8 cellular contexts compared by ENCODE assay signal in genomic region chr3:134485620-134486576, GRCh38. TPM values are rescaled to one million over a fixed set of nuclear protein-coding genes. Genes with fewer than 3 reads are reported as not detected.
DNase-seq lines count a peak whose midpoint lies in the region; ATAC-seq and TF ChIP-seq lines count a peak whose summit lies in the region.

Gene ANAPC13 (minus strand): TSS chr3:134485985. CDS start chr3:134482904, 3,081 bp downstream.
Gene CEP63 (plus strand): TSS chr3:134486057. CDS start chr3:134495321, 9,264 bp downstream.

- DNase-seq in GM10248 (ENCODE audit: extremely low spot score) = peak; percentile 93
- peak; percentile 99 for DNase-seq in NCI-H1105 (lab: John Stamatoyannopoulos, UW)
- DNase-seq in SKM-1 treated with dmso at 0.1 percent for 144 hours (lab: John Stamatoyannopoulos, UW; ENCODE audit: unreplicated experiment) = peak; percentile 98
- peak; percentile 91 for DNase-seq in glutamatergic neuron
- peak; percentile 97 for DNase-seq in osteocyte (ENCODE audit: extremely low spot score, unreplicated experiment)

- H3K4me1 ChIP-seq in thymus (ENCODE audit: control insufficient read depth, insufficient read depth, low read length) = peaks cover 12% of the 10 kb centered on the region

- H3K4me3 Mint-ChIP-seq in activated naive CD8-positive, alpha-beta T cell = peak within 1 kb of the TSS; percentile 94
- H3K4me3 Mint-ChIP-seq in glutamatergic neuron (ENCODE audit: unreplicated experiment) = peak within 1 kb of the TSS; percentile 99
- H3K4me3 Mint-ChIP-seq in osteocyte (ENCODE audit: unreplicated experiment) = peak within 1 kb of the TSS; percentile 91

- TF ChIP-seq CTCF in GM10248 (IDR thresholded peaks at IDR 0.05; ENCODE audit: control extremely low read depth, extremely low read depth, low read depth, missing control alignments) (no peak), glutamatergic neuron (IDR thresholded peaks at IDR 0.05; ENCODE audit: partially characterized antibody, unreplicated experiment) (no peak), osteocyte (IDR thresholded peaks at IDR 0.05) (no peak)

- peak within 1 kb of the TSS; percentile 63 for H3K4me3 ChIP-seq in thymus (ENCODE audit: low read length)

- peaks cover 7% of the 10 kb centered on the region for H3K36me3 ChIP-seq in thymus (ENCODE audit: control insufficient read depth, insufficient read depth)

- no peaks in the 10 kb centered on the region for H3K9me3 ChIP-seq in thymus (ENCODE audit: control insufficient read depth)

- peaks cover 57% of the 10 kb centered on the region for H3K4me1 Mint-ChIP-seq in activated naive CD8-positive, alpha-beta T cell (ENCODE audit: low read depth)
- H3K4me1 Mint-ChIP-seq in glutamatergic neuron (ENCODE audit: low read depth, unreplicated experiment) (peaks cover 21% of the 10 kb centered on the region), osteocyte (ENCODE audit: unreplicated experiment) (peaks cover 44% of the 10 kb centered on the region)

- H3K9me3 Mint-ChIP-seq in activated naive CD8-positive, alpha-beta T cell (ENCODE audit: low read depth) = no peaks in the 10 kb centered on the region
- H3K9me3 Mint-ChIP-seq in glutamatergic neuron (ENCODE audit: unreplicated experiment) (peaks cover 11% of the 10 kb centered on the region), osteocyte (ENCODE audit: unreplicated experiment) (peaks cover 2% of the 10 kb centered on the region)

- CTCF ChIA-PET in GM10248 (lab: Yijun Ruan, JAX) = interaction anchor here (1.4 to 6.5 kb wide), 6 partner anchors 9 to 178 kb away, joined by 3 to 96 read pairs (median 4); partner anchors contain the start of gene AMOTL2

- under 1% methylated on average over 87 of the region's 87 CpGs for WGBS in thymus

- no peaks in the 10 kb centered on the region for H3K36me3 Mint-ChIP-seq in activated naive CD8-positive, alpha-beta T cell
- H3K36me3 Mint-ChIP-seq in glutamatergic neuron (ENCODE audit: unreplicated experiment) = peaks cover 4% of the 10 kb centered on the region
- peaks cover 18% of the 10 kb centered on the region for H3K36me3 Mint-ChIP-seq in osteocyte (ENCODE audit: unreplicated experiment)

- POLR2A ChIA-PET in GM10248 (lab: Yijun Ruan, JAX) = interaction anchor here (0.7 to 1.1 kb wide), 2 partner anchors 10 to 42 kb away, joined by 3 read pairs; no protein-coding TSS in a partner anchor

- H3K27me3 Mint-ChIP-seq in activated naive CD8-positive, alpha-beta T cell = no peaks in the 10 kb centered on the region
- peaks cover 7% of the 10 kb centered on the region for H3K27me3 Mint-ChIP-seq in glutamatergic neuron (ENCODE audit: unreplicated experiment)
- no peaks in the 10 kb centered on the region for H3K27me3 Mint-ChIP-seq in osteocyte (ENCODE audit: unreplicated experiment)

- H3K27ac ChIP-seq in thymus (ENCODE audit: low read depth) = peak within 1 kb of the TSS; percentile 96

- no peaks in the 10 kb centered on the region for H3K27me3 ChIP-seq in thymus (ENCODE audit: control insufficient read depth, insufficient read depth)

- ATAC-seq in HG02623 (IDR thresholded peaks at IDR 0.05; ENCODE audit: unreplicated experiment) = peak; percentile 76

- peak within 1 kb of the TSS; percentile 99 for H3K27ac Mint-ChIP-seq in activated naive CD8-positive, alpha-beta T cell
- H3K27ac Mint-ChIP-seq in glutamatergic neuron (ENCODE audit: unreplicated experiment) = peak within 1 kb of the TSS; percentile 99
- peak within 1 kb of the TSS; percentile 97 for H3K27ac Mint-ChIP-seq in osteocyte (ENCODE audit: unreplicated experiment)

RNA-seq across cellular contexts. Expression of gene ANAPC13, which starts in this region (rescaled TPM):
- total RNA-seq in glutamatergic neuron (ENCODE audit: unreplicated experiment) (70.0 TPM), osteocyte (83.8 and 89.4 TPM in 2 replicates)
- polyA plus RNA-seq in thymus = 83.9 TPM

RNA-seq across cellular contexts. Expression of gene CEP63, which starts in this region (rescaled TPM):
- total RNA-seq in glutamatergic neuron (ENCODE audit: unreplicated experiment) (37.8 TPM), osteocyte (26.3 and 27.2 TPM in 2 replicates)
- polyA plus RNA-seq in thymus = 37.1 TPM

Comparison
In these comparisons a context has a peak if more than half of its experiments do, and no peak if none do; other contexts are left out.
1. Peak in every context shown above with its lines: DNase-seq, ATAC-seq, H3K4me3 ChIP-seq and H3K27ac ChIP-seq.